8 cellular contexts compared by ENCODE assay signal in genomic region chr17:30719131-30719973, GRCh38.
A peak's percentile ranks its signal among the peaks of the same experiment; 100 is the strongest.
DNase-seq lines count a peak whose midpoint lies in the region; ATAC-seq and TF ChIP-seq lines count a peak whose summit lies in the region.
"Not testable (repeated sequence)": the region's sequence is repeated elsewhere in the genome, so short reads cannot be mapped to it uniquely, and the experiment has no call there.

No MANE protein-coding gene starts in this region.

- WGBS in SK-N-SH (ENCODE audit: low lambda C conversion rate): 66% methylated on average over 18 of the region's 22 CpGs

- not testable (repeated sequence) for H3K27me3 ChIP-seq in SK-N-SH (ENCODE audit: insufficient read depth); thoracic aorta (replicated peaks; ENCODE audit: insufficient read depth)

- H3K4me3 ChIP-seq in SK-N-SH (ENCODE audit: low read depth in 2 of 2, low read length in 1 of 2); coronary artery; thoracic aorta: not testable (repeated sequence)

- in situ Hi-C loops in G401 (cut with HindIII; ENCODE audit: low sequenced_read_pairs): not testable (repeated sequence)

- H3K9ac ChIP-seq in SK-N-SH: not testable (repeated sequence)

- intact Hi-C loops in sciatic nerve (cut with DNase I): not testable (repeated sequence)

- H3K36me3 ChIP-seq in SK-N-SH (replicated peaks in 1 of 2; ENCODE audit: control insufficient read depth in 1 of 2, insufficient read depth in 2 of 2, low read length in 1 of 2); thoracic aorta: not testable (repeated sequence)

- H3F3A ChIP-seq in SK-N-SH (replicated peaks; ENCODE audit: insufficient read depth): not testable (repeated sequence)

- H3K4me2 ChIP-seq in SK-N-SH: not testable (repeated sequence)

- not testable (repeated sequence) for TF ChIP-seq EP300 in SK-N-SH (IDR thresholded peaks at IDR 0.05; ENCODE audit: borderline replicate concordance in 1 of 2, low read depth in 1 of 2, low read length in 1 of 2)

- H3K4me1 ChIP-seq in SK-N-SH (ENCODE audit: control insufficient read depth in 1 of 2, insufficient read depth in 2 of 2, low read depth in 1 of 2, low read length in 1 of 2); thoracic aorta (ENCODE audit: control insufficient read depth in 1 of 2, low read depth in 2 of 2): not testable (repeated sequence)

- TF ChIP-seq CTCF in SK-N-SH (IDR thresholded peaks at IDR 0.05): peak; percentile 72
- peak; percentile 41 for TF ChIP-seq CTCF in coronary artery (IDR thresholded peaks at IDR 0.05)
- TF ChIP-seq CTCF in thoracic aorta (IDR thresholded peaks at IDR 0.05): peak; percentile 57

- peak; percentile 38 for TF ChIP-seq RAD21 in SK-N-SH (IDR thresholded peaks at IDR 0.05; ENCODE audit: low read length)

- DNase-seq in G401 (ENCODE audit: low spot score) (peak; percentile 53), MV-4-11 (lab: John Stamatoyannopoulos, UW) (peak; percentile 22), SK-N-SH (peak; percentile 64), inferior parietal cortex (ENCODE audit: extremely low spot score) (peak; percentile 69), sciatic nerve (ENCODE audit: low spot score) (peak; percentile 81)
- DNase-seq in activated CD8-positive, alpha-beta memory T cell treated with anti-CD3 and anti-CD28 coated beads, Interleukin-2, amount 50 U/mL, for 4 hours: peak; percentile 77
- not testable (repeated sequence) for DNase-seq in coronary artery (ENCODE audit: low spot score); thoracic aorta (ENCODE audit: low spot score)

- H3K9me3 ChIP-seq in SK-N-SH, thoracic aorta: not testable (repeated sequence)

- not testable (repeated sequence) for H2AFZ ChIP-seq in SK-N-SH (ENCODE audit: low read depth)

- peaks cover 95% of the 10 kb centered on the region for H3K79me2 ChIP-seq in SK-N-SH (ENCODE audit: insufficient read depth)

- not testable (repeated sequence) for H3K9me2 ChIP-seq in SK-N-SH

- not testable (repeated sequence) for H3K27ac ChIP-seq in SK-N-SH (ENCODE audit: low read depth in 2 of 2, low read length in 1 of 2); coronary artery; thoracic aorta

- CTCF ChIA-PET in SK-N-SH (lab: Yijun Ruan, JAX): interaction anchor here (0.7 to 1.2 kb wide), 3 partner anchors 10 to 282 kb away, joined by 3 read pairs; no protein-coding TSS in a partner anchor

- ATAC-seq in sciatic nerve: peak; percentile 61
- not testable (repeated sequence) for ATAC-seq in thoracic aorta (ENCODE audit: insufficient number of reproducible peaks, low FRiP score, low read depth)

- peaks cover 83% of the 10 kb centered on the region for H4K20me1 ChIP-seq in SK-N-SH (ENCODE audit: insufficient read depth)

- POLR2A ChIA-PET in SK-N-SH (lab: Yijun Ruan, JAX): not testable (repeated sequence)

TF ChIP-seq in SK-N-SH, 30 proteins besides CTCF, POLR2A, EP300 and RAD21:
- peak; percentile 27; the same call in 1 of the 2 replicates for TF ChIP-seq SMC3 (IDR thresholded peaks at IDR 0.05; ENCODE audit: low read depth, low read length)
